In the genomic region with DNA sequence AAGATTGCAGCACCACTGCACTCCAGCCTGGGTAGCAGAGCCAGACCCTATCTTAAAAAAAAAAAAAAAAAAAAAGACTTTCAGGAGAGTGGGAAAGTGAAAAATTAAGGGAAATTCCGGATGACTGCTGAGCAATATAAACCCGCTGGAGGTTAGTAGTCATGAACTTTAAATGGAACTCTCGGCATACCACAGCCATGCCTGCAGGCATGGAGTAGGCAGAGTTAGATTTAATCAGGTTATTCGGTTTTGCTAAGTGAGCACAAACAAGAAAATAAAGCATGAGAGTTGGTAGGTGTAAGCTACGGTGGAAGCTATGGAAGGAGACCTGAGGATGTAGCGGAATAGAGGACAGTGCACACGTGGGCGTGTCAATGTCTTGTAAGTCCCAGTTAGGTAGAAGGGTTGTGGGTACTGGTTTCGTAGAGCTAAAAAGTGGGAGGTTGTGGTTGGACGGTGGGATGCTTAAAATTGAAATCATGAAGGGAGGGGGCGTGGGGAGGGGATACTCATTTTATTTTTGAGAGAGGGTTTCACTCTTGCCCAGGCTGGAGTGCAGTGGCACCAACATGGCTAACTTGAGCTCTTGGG, we compare ENCODE assay signal across 27 cellular contexts. TPM values are rescaled to one million over a fixed set of nuclear protein-coding genes. Genes with fewer than 3 reads are reported as not detected.
A peak's percentile ranks its signal among the peaks of the same experiment; 100 is the strongest.
DNase-seq lines count a peak whose midpoint lies in the region; ATAC-seq and TF ChIP-seq lines count a peak whose summit lies in the region.
"Had no signal": no experiment of that assay in that cellular context is flagged by ENCODE, and none has a peak within 500 bp of the region (broad histone marks: within the 10 kb centered on the region; RNA-seq: fewer than 3 reads in every experiment).

No MANE protein-coding gene starts in this region.

- TF ChIP-seq CTCF in Panc1 (IDR thresholded peaks at IDR 0.05) (no peak), epithelial cell of esophagus (IDR thresholded peaks at IDR 0.05; ENCODE audit: insufficient read depth, low read depth, low read length, missing control alignments) (no peak), endothelial cell (IDR thresholded peaks at IDR 0.05; ENCODE audit: unreplicated experiment) (no peak), foreskin fibroblast (IDR thresholded peaks at IDR 0.05; ENCODE audit: low read depth, low read length) (no peak)

- H3K4me1 ChIP-seq in Panc1 (ENCODE audit: control insufficient read depth, insufficient read depth, low read length): no peaks in the 10 kb centered on the region
- H3K4me1 ChIP-seq: lower lobe of right lung, thyroid gland had no signal

- H3K27ac ChIP-seq in Panc1 (ENCODE audit: low read length): no peak overlapping the region
- H3K27ac ChIP-seq: 22Rv1, dorsolateral prefrontal cortex, epithelial cell of prostate, KMS-11, lower lobe of right lung, neutrophil, skin epidermis, thyroid gland had no signal

- DNase-seq in activated CD4-positive, alpha-beta T cell treated with anti-CD3 and anti-CD28 coated beads for 36 hours: no peak
- no peak for DNase-seq in activated CD4-positive, alpha-beta T cell treated with anti-CD3 and anti-CD28 coated beads, Interleukin-2, amount 50 U/mL, for 4 hours
- DNase-seq in Panc1 (ENCODE audit: low read depth, low spot score): no peak
- DNase-seq in epithelial cell of esophagus (ENCODE audit: low read depth): peak; percentile 27
- DNase-seq in stimulated activated effector memory CD8-positive, alpha-beta T cell treated with anti-CD3 and anti-CD28 coated beads, Interleukin-12 subunit alpha, Interleukin-12 subunit beta, amount 100 ng/mL, for 72 hours (ENCODE audit: low spot score in 2 of 2): no peak
- DNase-seq in endothelial cell (ENCODE audit: low spot score): no peak
- no peak for DNase-seq in H4 (ENCODE audit: low spot score)
- DNase-seq in foreskin fibroblast: no peak
- DNase-seq: activated CD4-positive, alpha-beta T cell treated with anti-CD3 and anti-CD28 coated beads for 48 hours; AML-193; DMS79; dorsolateral prefrontal cortex; hippocampal formation; lower lobe of right lung; NCI-H1694; stimulated activated CD4-positive, alpha-beta T cell treated with anti-CD3 and anti-CD28 coated beads, Interleukin-2, amount 100 ng/mL, for 24 hours; stimulated activated naive CD4-positive, alpha-beta T cell; T-cell; thyroid gland had no signal

- H3K4me3 Mint-ChIP-seq in activated CD4-positive, alpha-beta T cell treated with anti-CD3 and anti-CD28 coated beads for 36 hours: no peak overlapping the region
- H3K4me3 Mint-ChIP-seq in stimulated activated effector memory CD8-positive, alpha-beta T cell treated with anti-CD3 and anti-CD28 coated beads, Interleukin-12 subunit alpha, Interleukin-12 subunit beta, amount 100 ng/mL, for 72 hours: no peak overlapping the region
- H3K4me3 Mint-ChIP-seq in endothelial cell (ENCODE audit: unreplicated experiment): no peak overlapping the region
- H3K4me3 Mint-ChIP-seq: central memory CD8-positive, alpha-beta T cell; T-cell had no signal

- H3K27ac Mint-ChIP-seq in activated CD4-positive, alpha-beta T cell treated with anti-CD3 and anti-CD28 coated beads for 36 hours: no peak overlapping the region
- no peak overlapping the region for H3K27ac Mint-ChIP-seq in stimulated activated effector memory CD8-positive, alpha-beta T cell treated with anti-CD3 and anti-CD28 coated beads, Interleukin-12 subunit alpha, Interleukin-12 subunit beta, amount 100 ng/mL, for 72 hours
- H3K27ac Mint-ChIP-seq in endothelial cell (ENCODE audit: unreplicated experiment): no peak overlapping the region
- H3K27ac Mint-ChIP-seq: T-cell had no signal

- no TSS peak for BruUV-seq in Panc1 (replicated peaks; lab: Mats Ljungman, UMichigan)

- no peaks in the 10 kb centered on the region for H3K27me3 ChIP-seq in Panc1 (ENCODE audit: control insufficient read depth, insufficient read depth, low read length)
- H3K27me3 ChIP-seq: dorsolateral prefrontal cortex, neutrophil, thyroid gland had no signal

- H3K9me3 ChIP-seq in Panc1 (ENCODE audit: control insufficient read depth, insufficient read depth, low read depth, low read length): no peaks in the 10 kb centered on the region
- H3K9me3 ChIP-seq: lower lobe of right lung, neutrophil, thyroid gland had no signal

- CTCF ChIA-PET in activated CD4-positive, alpha-beta T cell treated with anti-CD3 and anti-CD28 coated beads for 36 hours (lab: Charles Lee): interaction anchor here (0.8 to 3.1 kb wide), 4 partner anchors 11 to 209 kb away, joined by 3 to 12 read pairs (median 3); no protein-coding TSS in a partner anchor
- CTCF ChIA-PET in Panc1 (lab: Charles Lee): no interaction called here

- no peaks in the 10 kb centered on the region for H3K36me3 Mint-ChIP-seq in activated CD4-positive, alpha-beta T cell treated with anti-CD3 and anti-CD28 coated beads for 36 hours (ENCODE audit: low read depth)
- no peaks in the 10 kb centered on the region for H3K36me3 Mint-ChIP-seq in stimulated activated effector memory CD8-positive, alpha-beta T cell treated with anti-CD3 and anti-CD28 coated beads, Interleukin-12 subunit alpha, Interleukin-12 subunit beta, amount 100 ng/mL, for 72 hours
- H3K36me3 Mint-ChIP-seq in endothelial cell (ENCODE audit: low read depth, unreplicated experiment): no peaks in the 10 kb centered on the region
- H3K36me3 Mint-ChIP-seq: T-cell had no signal

- no peaks in the 10 kb centered on the region for H3K9me3 Mint-ChIP-seq in activated CD4-positive, alpha-beta T cell treated with anti-CD3 and anti-CD28 coated beads for 36 hours (ENCODE audit: low read depth)
- no peaks in the 10 kb centered on the region for H3K9me3 Mint-ChIP-seq in stimulated activated effector memory CD8-positive, alpha-beta T cell treated with anti-CD3 and anti-CD28 coated beads, Interleukin-12 subunit alpha, Interleukin-12 subunit beta, amount 100 ng/mL, for 72 hours
- H3K9me3 Mint-ChIP-seq in endothelial cell (ENCODE audit: unreplicated experiment): no peaks in the 10 kb centered on the region
- H3K9me3 Mint-ChIP-seq: central memory CD8-positive, alpha-beta T cell; T-cell had no signal

- no peaks in the 10 kb centered on the region for H3K36me3 ChIP-seq in Panc1 (ENCODE audit: control insufficient read depth, insufficient read depth, low read length)
- H3K36me3 ChIP-seq: lower lobe of right lung, neutrophil, thyroid gland had no signal

- H3K4me1 Mint-ChIP-seq in activated CD4-positive, alpha-beta T cell treated with anti-CD3 and anti-CD28 coated beads for 36 hours: peaks cover 3% of the 10 kb centered on the region
- peaks cover 5% of the 10 kb centered on the region for H3K4me1 Mint-ChIP-seq in stimulated activated effector memory CD8-positive, alpha-beta T cell treated with anti-CD3 and anti-CD28 coated beads, Interleukin-12 subunit alpha, Interleukin-12 subunit beta, amount 100 ng/mL, for 72 hours
- no peaks in the 10 kb centered on the region for H3K4me1 Mint-ChIP-seq in endothelial cell (ENCODE audit: unreplicated experiment)
- H3K4me1 Mint-ChIP-seq: central memory CD8-positive, alpha-beta T cell; T-cell had no signal

- ATAC-seq in activated CD4-positive, alpha-beta T cell treated with anti-CD3 and anti-CD28 coated beads for 36 hours: peak; percentile 81
- peak; percentile 82 for ATAC-seq in Panc1
- ATAC-seq in stimulated activated effector memory CD8-positive, alpha-beta T cell treated with anti-CD3 and anti-CD28 coated beads, Interleukin-12 subunit alpha, Interleukin-12 subunit beta, amount 100 ng/mL, for 72 hours: peak; percentile 62
- ATAC-seq: lower lobe of right lung, Right ventricle myocardium inferior, T-cell had no signal

- H3K4me3 ChIP-seq in Panc1 (ENCODE audit: low read depth in 2 of 2, low read length in 2 of 2) (no peak overlapping the region), epithelial cell of esophagus (ENCODE audit: low read length) (no peak overlapping the region), foreskin fibroblast (ENCODE audit: low read depth in 1 of 2, low read length in 2 of 2) (no peak overlapping the region)
- H3K4me3 ChIP-seq: dorsolateral prefrontal cortex, lower lobe of right lung, skin epidermis, thyroid gland had no signal

- intact Hi-C loops in activated CD4-positive, alpha-beta T cell treated with anti-CD3 and anti-CD28 coated beads for 36 hours (cut with DNase I, micrococcal nuclease): no loop called here
- intact Hi-C loops in Panc1 (cut with micrococcal nuclease; ENCODE audit: unreplicated experiment): no loop called here

- H3K27me3 Mint-ChIP-seq in activated CD4-positive, alpha-beta T cell treated with anti-CD3 and anti-CD28 coated beads for 36 hours: no peaks in the 10 kb centered on the region
- peaks cover 2% of the 10 kb centered on the region for H3K27me3 Mint-ChIP-seq in endothelial cell (ENCODE audit: unreplicated experiment)
- H3K27me3 Mint-ChIP-seq: central memory CD8-positive, alpha-beta T cell; T-cell had no signal

- in situ Hi-C loops in Panc1 (cut with HindIII; ENCODE audit: low pct_unique_long_range_greater_than_20kb, low sequenced_read_pairs): no loop called here

- POLR2A ChIA-PET in activated CD4-positive, alpha-beta T cell treated with anti-CD3 and anti-CD28 coated beads for 36 hours (lab: Charles Lee): no interaction called here
- POLR2A ChIA-PET in Panc1 (lab: Charles Lee): interaction anchor here (0.5 to 0.9 kb wide), 3 partner anchors 13 to 169 kb away, joined by 4 to 9 read pairs (median 5); a partner anchor contains a TSS

RNA-seq across cellular contexts. Expression of a gene that starts 11.8 kb away (rescaled TPM):
- 100 to 1,000 TPM; 276 to 338 TPM for total RNA-seq in activated CD4-positive, alpha-beta T cell treated with anti-CD3 and anti-CD28 coated beads for 36 hours
- total RNA-seq in Panc1 (2021; ENCODE audit: unreplicated experiment) (524 TPM), endothelial cell (ENCODE audit: unreplicated experiment) (129 TPM)
- 438 TPM for polyA plus RNA-seq in Panc1 (2012; ENCODE audit: insufficient read length)
- 1,223 and 1,559 TPM in 2 replicates for total RNA-seq in H4 (2014; rRNA removed; shearing (Covaris generic))

RNA-seq across cellular contexts. Expression of a gene that starts 41.8 kb away (rescaled TPM):
- total RNA-seq in activated CD4-positive, alpha-beta T cell treated with anti-CD3 and anti-CD28 coated beads for 36 hours: not detected
- total RNA-seq in Panc1 (2021; ENCODE audit: unreplicated experiment): 0.39 TPM
- polyA plus RNA-seq in Panc1 (2012; ENCODE audit: insufficient read length): 1.6 TPM
- not detected for total RNA-seq in endothelial cell (ENCODE audit: unreplicated experiment)
- total RNA-seq in H4 (2014; rRNA removed; shearing (Covaris generic)): 0.10 TPM in 1 of 2 replicates, not detected in the other
- total RNA-seq: fibroblast of villous mesenchyme, T-cell had no signal
